ENCODE assay signal across 8 cellular contexts in genomic region chr10:118543714-118544400, GRCh38. TPM values are rescaled to one million over a fixed set of nuclear protein-coding genes. Genes with fewer than 3 reads are reported as not detected.
DNase-seq lines count a peak whose midpoint lies in the region; ATAC-seq, FAIRE-seq and TF ChIP-seq lines count a peak whose summit lies in the region.

No MANE protein-coding gene starts in this region.

- TF ChIP-seq CTCF in A549 (IDR thresholded peaks at IDR 0.05) (peak; percentile 63), GM12875 (IDR thresholded peaks at IDR 0.05; ENCODE audit: borderline replicate concordance, insufficient read depth, low read depth, low read length) (peak; percentile 77), heart right ventricle (IDR thresholded peaks at IDR 0.05) (peak in 7 of 9 donors; percentile 38 to 62 (median 51))

- no peak for TF ChIP-seq POLR2A in A549 (IDR thresholded peaks at IDR 0.05; ENCODE audit: low read length)

- peaks cover 0 to 66% (median 37%) of the 10 kb centered on the region in 7 donors for H3K27me3 ChIP-seq in heart right ventricle

- H3K36me3 ChIP-seq in heart right ventricle: no peaks in the 10 kb centered on the region

- intact Hi-C loops in heart right ventricle (cut with DNase I): no loop called here

- H3K4me3 ChIP-seq in A549 (no peak overlapping the region), GM12875 (ENCODE audit: low read depth, low read length) (no peak overlapping the region), heart right ventricle (no peak overlapping the region)

- CTCF ChIA-PET in A549 (lab: Yijun Ruan, JAX): interaction anchor here (0.6 to 3.4 kb wide), 15 partner anchors 9 to 1226 kb away, joined by 3 to 13 read pairs (median 4); no protein-coding TSS in a partner anchor

- DNase-seq in A549 (ENCODE audit: low read depth in 1 of 2, low spot score in 1 of 2) (peak; percentile 57 to 69), NOMO-1 treated with DMSO at 0.1 percent for 48 hours (lab: John Stamatoyannopoulos, UW; ENCODE audit: unreplicated experiment) (peak; percentile 52), activated T-helper 1 cell treated with Interleukin-2 at 50 U/mL for 16 hours (ENCODE audit: low read depth) (peak; percentile 4), heart right ventricle (peak in 1 of 2 donors; percentile 30), NCI-H2107 treated with DMSO at 0.1 percent for 48 hours (lab: John Stamatoyannopoulos, UW; ENCODE audit: unreplicated experiment) (no peak)
- peak; percentile 38 for DNase-seq in stimulated activated CD4-positive, alpha-beta T cell treated with anti-CD3 and anti-CD28 coated beads, Interleukin-12 subunit alpha, Interleukin-12 subunit beta, amount 100 ng/mL, for 4 hours

- H3K4me2 ChIP-seq in A549: no peak overlapping the region

- H3K9me3 ChIP-seq in A549 (no peaks in the 10 kb centered on the region), heart right ventricle (peaks cover 0 to under 1% (median 0%) of the 10 kb centered on the region in 11 donors)

- TF ChIP-seq RAD21 in A549 (conservative IDR thresholded peaks at IDR 0.05 in 1 of 2, IDR thresholded peaks at IDR 0.05 in 1 of 2): peak; percentile 63 to 70

- H3K27ac ChIP-seq in A549: no peak overlapping the region
- H3K27ac ChIP-seq in heart right ventricle: no peak overlapping the region

- no peak for FAIRE-seq in A549 (lab: Jason Lieb, UNC)

- 0% methylated on average over 13 of the region's 13 CpGs for WGBS in A549 (ENCODE audit: missing lambda C conversion rate)
- 26 to 31% methylated on average over 13 of the region's 13 CpGs for WGBS in heart right ventricle, 2 donors

- H3K4me1 ChIP-seq in A549 (no peaks in the 10 kb centered on the region), heart right ventricle (no peaks in the 10 kb centered on the region)

- POLR2A ChIA-PET in A549 (lab: Yijun Ruan, JAX): no interaction called here

- no peak for TF ChIP-seq EP300 in A549 (IDR thresholded peaks at IDR 0.05)

- ATAC-seq in A549 (peak; percentile 94 to 98), HG03159 (IDR thresholded peaks at IDR 0.05; ENCODE audit: unreplicated experiment) (peak; percentile 85), heart right ventricle (peak in 5 of 8 donors; percentile 57 to 70 (median 62))

TF ChIP-seq in A549, 52 proteins besides CTCF, POLR2A, EP300 and RAD21:
- TF ChIP-seq, protein P1, sequence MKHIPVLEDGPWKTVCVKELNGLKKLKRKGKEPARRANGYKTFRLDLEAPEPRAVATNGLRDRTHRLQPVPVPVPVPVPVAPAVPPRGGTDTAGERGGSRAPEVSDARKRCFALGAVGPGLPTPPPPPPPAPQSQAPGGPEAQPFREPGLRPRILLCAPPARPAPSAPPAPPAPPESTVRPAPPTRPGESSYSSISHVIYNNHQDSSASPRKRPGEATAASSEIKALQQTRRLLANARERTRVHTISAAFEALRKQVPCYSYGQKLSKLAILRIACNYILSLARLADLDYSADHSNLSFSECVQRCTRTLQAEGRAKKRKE (CRISPR knock-in tag; IDR thresholded peaks at IDR 0.05; ENCODE audit: low read depth): no peak
- peak; percentile 54 for TF ChIP-seq SMC3 (IDR thresholded peaks at IDR 0.05)

RNA-seq across cellular contexts. Expression of gene PRLHR, which starts 51.6 kb away (rescaled TPM):
- polyA plus RNA-seq in A549 (2011; rRNA removed) (not detected in 2 replicates), A549 (2017; fragmentation: RNase III; extraction: RNeasy Plus Mini Kit Qiagen cat#74134 plus additional on column Dnase treatment) (not detected in 3 replicates), heart right ventricle (not detected)
- polyA plus RNA-seq in A549 (2012; cell fraction: cytosol; rRNA removed): not detected in 2 replicates
- polyA plus RNA-seq in A549 (2012; cell fraction: nucleus; rRNA removed): not detected in 2 replicates
- polyA minus RNA-seq in A549 (2011; rRNA and poly(A)+ RNA removed): not detected in 2 replicates
- total RNA-seq in heart right ventricle: not detected
